In genomic region chr11:35143509-35144102, GRCh38 we compare ENCODE assay signal across 10 cellular contexts. TPM values are rescaled to one million over a fixed set of nuclear protein-coding genes. Genes with fewer than 3 reads are reported as not detected.
DNase-seq lines count a peak whose midpoint lies in the region; ATAC-seq, FAIRE-seq and TF ChIP-seq lines count a peak whose summit lies in the region.
"Had no signal": no experiment of that assay in that cellular context is flagged by ENCODE, and none has a peak within 500 bp of the region (broad histone marks: within the 10 kb centered on the region; RNA-seq: fewer than 3 reads in every experiment).

No MANE protein-coding gene starts in this region.

- H3K9ac ChIP-seq in Loucy (ENCODE audit: low read depth, low read length, poor library complexity, severe bottlenecking) (peak overlapping the region; percentile 99), mammary epithelial cell (ENCODE audit: insufficient read depth, low read length) (peak overlapping the region; percentile 77)

- no peak for DNase-seq in CD4-positive, alpha-beta T cell
- DNase-seq in mammary epithelial cell (peak; percentile 46), ovary (no peak), dorsolateral prefrontal cortex (no peak), NCI-H748 treated with DMSO at 0.1 percent for 48 hours (lab: John Stamatoyannopoulos, UW) (no peak), hepatic stellate cell (ENCODE audit: low spot score) (no peak), HTR-8/SVneo (ENCODE audit: insufficient read length, low spot score) (no peak)
- DNase-seq: NCI-H526 treated with DMSO at 0.1 percent for 48 hours, nephron progenitor cell had no signal

- H3K79me2 ChIP-seq in Loucy (ENCODE audit: insufficient read depth, low read length) (peaks cover 100% of the 10 kb centered on the region), mammary epithelial cell (ENCODE audit: insufficient read depth, low read length) (peaks cover 100% of the 10 kb centered on the region)

- POLR2A ChIA-PET in CD4-positive, alpha-beta T cell (lab: Charles Lee), result interaction anchor here (0.6 to 9.5 kb wide), 16 partner anchors 18 to 162 kb away, joined by 3 to 317 read pairs (median 4); no protein-coding TSS in a partner anchor

- intact Hi-C loops in CD4-positive, alpha-beta T cell (cut with DNase I, micrococcal nuclease), result loop anchor here (2.0 to 10.0 kb wide), 6 partner anchors 23 to 241 kb away; no protein-coding TSS in a partner anchor
- intact Hi-C loops in mammary epithelial cell (cut with micrococcal nuclease) (loop anchor here (1.0 to 10.0 kb wide), 4 partner anchors 134 to 251 kb away; no protein-coding TSS in a partner anchor), ovary (cut with DNase I) (no loop called here), dorsolateral prefrontal cortex (cut with DNase I) (no loop called here)

- H3K9me3 ChIP-seq in CD4-positive, alpha-beta T cell (ENCODE audit: control insufficient read depth, low read length), result no peaks in the 10 kb centered on the region
- no peaks in the 10 kb centered on the region for H3K9me3 ChIP-seq in Loucy (ENCODE audit: insufficient read depth, low read depth, low read length)
- no peaks in the 10 kb centered on the region for H3K9me3 ChIP-seq in mammary epithelial cell (replicated peaks; ENCODE audit: insufficient read depth, low read length)
- no peaks in the 10 kb centered on the region for H3K9me3 ChIP-seq in ovary

- H4K20me1 ChIP-seq in Loucy (ENCODE audit: insufficient read depth, low read length, poor library complexity, severe bottlenecking) (peaks cover 78% of the 10 kb centered on the region), mammary epithelial cell (ENCODE audit: insufficient read depth, low read length) (peaks cover 20% of the 10 kb centered on the region)

- CTCF ChIA-PET in CD4-positive, alpha-beta T cell (lab: Charles Lee), result interaction anchor here (1.0 to 1.3 kb wide), 2 partner anchors 21 to 35 kb away, joined by 3 read pairs; no protein-coding TSS in a partner anchor
- CTCF ChIA-PET in mammary epithelial cell (lab: Charles Lee; ENCODE audit: low non-redundant PET), result interaction anchor here (0.6 to 1.0 kb wide), 2 partner anchors 22 to 112 kb away, joined by 5 to 6 read pairs; no protein-coding TSS in a partner anchor

- in situ Hi-C loops in mammary epithelial cell (cut with MboI; ENCODE audit: low sequenced_read_pairs in 2 of 2), result loop anchor here in 1 of 2 donors (5.0 kb wide), 2 partner anchors 101 to 146 kb away; no protein-coding TSS in a partner anchor

- peaks cover 85% of the 10 kb centered on the region for H3K4me1 ChIP-seq in Loucy (ENCODE audit: insufficient read depth, low read length, poor library complexity, severe bottlenecking)
- H3K4me1 ChIP-seq in mammary epithelial cell (ENCODE audit: insufficient read depth, low read length), result peaks cover 52% of the 10 kb centered on the region
- H3K4me1 ChIP-seq in ovary (ENCODE audit: insufficient read depth), result peaks cover 2% of the 10 kb centered on the region

- no peak for TF ChIP-seq POLR2A in ovary (IDR thresholded peaks at IDR 0.05)

- H3K27me3 ChIP-seq in CD4-positive, alpha-beta T cell (ENCODE audit: control insufficient read depth, insufficient read depth, low read length), result no peaks in the 10 kb centered on the region
- H3K27me3 ChIP-seq in Loucy (ENCODE audit: insufficient read depth, low read length, poor library complexity, severe bottlenecking), result no peaks in the 10 kb centered on the region
- no peaks in the 10 kb centered on the region for H3K27me3 ChIP-seq in mammary epithelial cell (ENCODE audit: insufficient read depth, low read length)
- no peaks in the 10 kb centered on the region for H3K27me3 ChIP-seq in ovary
- peaks cover 0 to 17% (median 11%) of the 10 kb centered on the region in 45 donors for H3K27me3 ChIP-seq in dorsolateral prefrontal cortex

- H2AFZ ChIP-seq in Loucy (ENCODE audit: low read length), result no peak overlapping the region
- no peak overlapping the region for H2AFZ ChIP-seq in mammary epithelial cell (ENCODE audit: low read depth, low read length)

- no TSS peak for BruUV-seq in mammary epithelial cell (replicated peaks; lab: Mats Ljungman, UMichigan)

- peak overlapping the region; percentile 84 for H3K4me3 Mint-ChIP-seq in CD4-positive, alpha-beta T cell
- H3K4me3 Mint-ChIP-seq: nephron progenitor cell had no signal

- peak overlapping the region; percentile 92 for H3K4me3 ChIP-seq in Loucy (ENCODE audit: low read length, poor library complexity, severe bottlenecking)
- H3K4me3 ChIP-seq in mammary epithelial cell (replicated peaks in 1 of 3; ENCODE audit: insufficient read depth in 1 of 3, low read depth in 2 of 3, low read length in 3 of 3), result peak overlapping the region; percentile 36 to 98 (median 88)
- H3K4me3 ChIP-seq in ovary, result peak overlapping the region; percentile 5
- no peak overlapping the region for H3K4me3 ChIP-seq in dorsolateral prefrontal cortex

- H3K36me3 ChIP-seq in Loucy (ENCODE audit: insufficient read depth, low read length), result no peaks in the 10 kb centered on the region
- peaks cover 44% of the 10 kb centered on the region for H3K36me3 ChIP-seq in mammary epithelial cell (ENCODE audit: insufficient read depth, low read length)
- no peaks in the 10 kb centered on the region for H3K36me3 ChIP-seq in ovary

- H3K27ac ChIP-seq in CD4-positive, alpha-beta T cell (ENCODE audit: low read depth, low read length), result peak overlapping the region; percentile 81
- H3K27ac ChIP-seq in mammary epithelial cell (ENCODE audit: insufficient read depth, low read depth, low read length) (peak overlapping the region; percentile 95), ovary (no peak overlapping the region), dorsolateral prefrontal cortex (no peak overlapping the region)

- peaks cover 79% of the 10 kb centered on the region for H3K4me1 Mint-ChIP-seq in CD4-positive, alpha-beta T cell (ENCODE audit: low read depth)

- WGBS in mammary epithelial cell (ENCODE audit: low coverage, missing lambda C conversion rate), result 47% methylated on average over 5 of the region's 5 CpGs
- WGBS in ovary, 3 donors, result 71 to 78% (median 75%) methylated on average over 5 of the region's 5 CpGs

- peaks cover 95% of the 10 kb centered on the region for H3K36me3 Mint-ChIP-seq in CD4-positive, alpha-beta T cell (ENCODE audit: low read depth)

- H3K9me3 Mint-ChIP-seq in CD4-positive, alpha-beta T cell, result no peaks in the 10 kb centered on the region
- H3K9me3 Mint-ChIP-seq: nephron progenitor cell had no signal

- no peak for TF ChIP-seq EP300 in ovary (IDR thresholded peaks at IDR 0.05)

- no peak for ATAC-seq in CD4-positive, alpha-beta T cell (ENCODE audit: poor library complexity)

- no peaks in the 10 kb centered on the region for H3F3A ChIP-seq in Loucy (ENCODE audit: low read depth)

- TF ChIP-seq CTCF in CD4-positive, alpha-beta T cell (IDR thresholded peaks at IDR 0.05), result no peak
- TF ChIP-seq CTCF in Loucy (conservative IDR thresholded peaks at IDR 0.05; ENCODE audit: low read length) (no peak), mammary epithelial cell (conservative IDR thresholded peaks at IDR 0.05 in 1 of 2, IDR thresholded peaks at IDR 0.05 in 1 of 2; ENCODE audit: extremely low read depth in 1 of 2, insufficient read depth in 1 of 2, low read depth in 1 of 2, low read length in 2 of 2) (no peak), ovary (IDR thresholded peaks at IDR 0.05) (no peak), dorsolateral prefrontal cortex (IDR thresholded peaks at IDR 0.05 in 54 of 56, conservative IDR thresholded peaks at IDR 0.05 in 2 of 56; ENCODE audit: low read depth in 1 of 56, partially characterized antibody in 56 of 56) (no peak)

- H3K27me3 Mint-ChIP-seq in CD4-positive, alpha-beta T cell, result no peaks in the 10 kb centered on the region

- H3K27ac Mint-ChIP-seq in CD4-positive, alpha-beta T cell, result peak overlapping the region; percentile 96
- H3K27ac Mint-ChIP-seq: nephron progenitor cell had no signal

- no peak for FAIRE-seq in HTR-8/SVneo (lab: Jason Lieb, UNC)

- dilution Hi-C loops in mammary epithelial cell (cut with HindIII; ENCODE audit: low sequenced_read_pairs), result loop anchor here (5.0 kb wide), 4 partner anchors 66 to 216 kb away; no protein-coding TSS in a partner anchor

- no peaks in the 10 kb centered on the region for H3K9me2 ChIP-seq in Loucy (replicated peaks; ENCODE audit: low read depth, low read length)

- peak overlapping the region; percentile 97 for H3K4me2 ChIP-seq in Loucy (ENCODE audit: low read depth, low read length, poor library complexity, severe bottlenecking)
- peak overlapping the region; percentile 76 for H3K4me2 ChIP-seq in mammary epithelial cell (ENCODE audit: insufficient read depth, low read depth, low read length)

RNA-seq across cellular contexts. Expression of gene CD44, which starts 4.6 kb away (rescaled TPM):
- 1,000 to 10,000 TPM; 1,283 to 1,330 TPM for total RNA-seq in CD4-positive, alpha-beta T cell
- total RNA-seq in mammary epithelial cell (1,000 to 10,000 TPM; 1,362 to 2,544 TPM), ovary (10 to 100 TPM; 16.5 to 62.1 (median 26.0) TPM), dorsolateral prefrontal cortex (100 to 1,000 TPM in 29 of 120 experiments, 10 to 100 TPM in 87, 1 to 10 TPM in 4; 6.5 to 291 (median 54.5) TPM)
- polyA plus RNA-seq in mammary epithelial cell (2,091 TPM), ovary (100 to 1,000 TPM in 1 of 2 donors, 1 to 10 TPM in 1; 8.3 to 330 TPM)
- 2,638 TPM for polyA minus RNA-seq in mammary epithelial cell

Comparison
In these comparisons a context has a peak if more than half of its experiments do, and no peak if none do; other contexts are left out.
1. H3K27ac ChIP-seq: peak in CD4-positive, alpha-beta T cell (single experiment) and mammary epithelial cell (single experiment); none in ovary (0 of 2) and dorsolateral prefrontal cortex (0 of 59).
2. H3K4me3 ChIP-seq: peak in Loucy (single experiment), mammary epithelial cell (3 of 3) and ovary (single experiment); none in dorsolateral prefrontal cortex (0 of 59).
3. RNA of gene CD44, which starts 4.6 kb away (total RNA-seq): 1,362 to 2,544 TPM in mammary epithelial cell and 1,283 to 1,330 TPM in CD4-positive, alpha-beta T cell; 6.5 to 291 TPM in dorsolateral prefrontal cortex and 16.5 to 62.1 TPM in ovary; every median in the first group is over 4 times any median in the second.
4. intact Hi-C loops: an anchor here in CD4-positive, alpha-beta T cell (2.0 to 10.0 kb wide) and mammary epithelial cell (1.0 to 10.0 kb wide); none called in ovary and dorsolateral prefrontal cortex.